Comparison of ENCODE assay signal across 17 cellular contexts in the genomic region with DNA sequence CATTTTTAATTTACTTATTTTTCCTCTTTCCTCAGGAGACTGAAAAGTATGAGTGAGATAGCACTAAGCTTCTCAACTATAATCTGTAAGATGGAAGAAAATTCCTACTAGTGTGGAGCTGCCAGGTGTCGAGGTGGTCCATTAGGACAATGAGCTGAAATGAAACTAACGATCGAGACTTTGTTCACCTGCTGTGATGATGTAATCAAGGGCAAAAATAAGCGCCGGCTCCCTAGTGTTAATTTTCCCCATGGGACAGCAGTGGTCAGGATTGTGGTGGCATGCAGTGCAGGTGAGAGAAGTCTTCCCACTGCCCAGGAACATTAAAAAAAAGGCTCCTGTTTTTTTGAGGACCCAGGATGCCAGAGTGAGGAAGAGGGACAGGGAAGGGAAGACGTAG.
"Had no signal": no experiment of that assay in that cellular context is flagged by ENCODE, and none has a peak within 500 bp of the region (broad histone marks: within the 10 kb centered on the region; RNA-seq: fewer than 3 reads in every experiment).

No MANE protein-coding gene starts in this region.

- DNase-seq: activated CD4-positive, alpha-beta T cell treated with anti-CD3 and anti-CD28 coated beads, Interleukin-2, amount 50 U/mL, for 48 hours; activated CD8-positive, alpha-beta memory T cell treated with anti-CD3 and anti-CD28 coated beads, Interleukin-2, amount 10 ng/mL, durations not matched to agents 7 days and 5 days; activated naive CD4-positive, alpha-beta T cell treated with anti-CD3 and anti-CD28 coated beads, Interleukin-2, amount 50 U/mL, for 16 hours; activated T-cell treated with anti-CD3 and anti-CD28 coated beads, Interleukin-2, amount 50 U/mL, for 1 hour; dermis blood vessel endothelial cell; effector memory CD8-positive, alpha-beta T cell; gastrocnemius medialis; heart right ventricle; left colon; naive thymus-derived CD8-positive, alpha-beta T cell; pancreas; sigmoid colon; stimulated activated CD4-positive, alpha-beta T cell treated with anti-CD3 and anti-CD28 coated beads, Interleukin-1b, Interleukin-23, amount 100 ng/mL, for 48 hours; stimulated activated naive CD8-positive, alpha-beta T cell treated with anti-CD3 and anti-CD28 coated beads, Interleukin-15, amount 100 ng/mL, for 72 hours; testis had no signal

- ATAC-seq: activated CD8-positive, alpha-beta memory T cell treated with anti-CD3 and anti-CD28 coated beads, Interleukin-2, amount 10 ng/mL, durations not matched to agents 7 days and 5 days; effector memory CD8-positive, alpha-beta T cell; gastrocnemius medialis; heart right ventricle; left colon; naive thymus-derived CD8-positive, alpha-beta T cell; stimulated activated naive CD8-positive, alpha-beta T cell treated with anti-CD3 and anti-CD28 coated beads, Interleukin-15, amount 100 ng/mL, for 72 hours had no signal

- H3K4me3 ChIP-seq: gastrocnemius medialis, heart right ventricle, pancreas, sigmoid colon, testis had no signal

- H3K36me3 ChIP-seq: gastrocnemius medialis, heart right ventricle, pancreas, sigmoid colon had no signal

- H3K9me3 ChIP-seq: gastrocnemius medialis, heart right ventricle, pancreas, sigmoid colon, testis had no signal

- H3K27ac ChIP-seq: gastrocnemius medialis, heart right ventricle, pancreas, sigmoid colon, testis, VCaP had no signal

- H3K4me1 ChIP-seq: gastrocnemius medialis, heart right ventricle, pancreas, sigmoid colon, testis had no signal

- H3K27me3 ChIP-seq: gastrocnemius medialis, heart right ventricle, pancreas, sigmoid colon, testis had no signal

- FAIRE-seq: islet of Langerhans, pancreas had no signal
